In the genomic region with DNA sequence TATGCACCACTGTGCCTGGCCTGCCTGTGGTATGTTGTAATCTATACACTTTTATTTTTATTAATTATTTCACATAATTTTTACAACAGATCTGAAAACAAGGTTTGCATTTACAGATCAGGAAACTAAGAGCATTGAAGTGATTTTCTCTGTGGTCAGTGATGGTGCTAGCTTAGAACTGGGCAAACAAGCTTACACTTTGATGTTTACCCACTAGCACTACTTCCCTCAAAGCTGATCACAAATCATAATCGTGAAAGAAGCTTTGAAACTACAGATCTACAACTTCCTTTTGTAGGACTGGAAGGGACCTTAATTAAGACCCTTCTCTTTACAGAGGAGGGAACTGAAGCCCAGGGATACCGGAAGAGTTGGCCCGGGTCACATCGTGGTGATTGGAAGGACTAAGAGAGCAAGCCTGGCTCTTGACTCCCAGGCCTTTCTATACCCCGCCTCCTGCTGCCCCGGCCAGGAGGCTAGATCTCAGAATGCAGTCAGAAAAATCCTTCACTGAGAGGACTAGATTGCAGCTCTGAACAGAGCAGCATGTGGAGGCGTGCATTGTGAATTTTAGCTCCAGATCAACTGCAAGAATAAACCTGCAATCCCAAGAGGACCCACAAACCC, we compare ENCODE assay signal across 16 cellular contexts.
A peak's percentile ranks its signal among the peaks of the same experiment; 100 is the strongest.
DNase-seq lines count a peak whose midpoint lies in the region; ATAC-seq lines count a peak whose summit lies in the region.
"Had no signal": no experiment of that assay in that cellular context is flagged by ENCODE, and none has a peak within 500 bp of the region (broad histone marks: within the 10 kb centered on the region; RNA-seq: fewer than 3 reads in every experiment).

No MANE protein-coding gene starts in this region.

- H3K27ac Mint-ChIP-seq in stimulated activated memory B cell treated with anti-CD40 and anti-IgM and Interleukin-4, amounts not matched to agents 10 μg/mL and 1 μg/mL and 100 μg/mL, for 72 hours = peak overlapping the region; percentile 59
- H3K27ac Mint-ChIP-seq in activated T-cell treated with anti-CD3 and anti-CD28 coated beads, Interleukin-2, amount 50 U/mL, for 72 hours = no peak overlapping the region
- H3K27ac Mint-ChIP-seq: activated naive CD8-positive, alpha-beta T cell; CD4-positive, alpha-beta memory T cell had no signal

- DNase-seq in activated T-cell treated with anti-CD3 and anti-CD28 coated beads, Interleukin-2, amount 50 U/mL, for 72 hours = no peak
- no peak for DNase-seq in glomerular visceral epithelial cell (ENCODE audit: extremely low spot score)
- DNase-seq: activated CD4-positive, CD25-positive, alpha-beta regulatory T cell; activated CD8-positive, alpha-beta memory T cell treated with anti-CD3 and anti-CD28 coated beads, Interleukin-2, amount 50 U/mL, for 4 hours; CD4-positive, alpha-beta memory T cell; heart left ventricle; MG63; substantia nigra had no signal

- peaks cover 37% of the 10 kb centered on the region for H3K4me1 Mint-ChIP-seq in stimulated activated memory B cell treated with anti-CD40 and anti-IgM and Interleukin-4, amounts not matched to agents 10 μg/mL and 1 μg/mL and 100 μg/mL, for 72 hours
- H3K4me1 Mint-ChIP-seq in activated T-cell treated with anti-CD3 and anti-CD28 coated beads, Interleukin-2, amount 50 U/mL, for 72 hours (ENCODE audit: low read depth) = peaks cover 13% of the 10 kb centered on the region

- H3K27me3 Mint-ChIP-seq in stimulated activated memory B cell treated with anti-CD40 and anti-IgM and Interleukin-4, amounts not matched to agents 10 μg/mL and 1 μg/mL and 100 μg/mL, for 72 hours = no peaks in the 10 kb centered on the region
- H3K27me3 Mint-ChIP-seq in activated T-cell treated with anti-CD3 and anti-CD28 coated beads, Interleukin-2, amount 50 U/mL, for 72 hours (ENCODE audit: low read depth) = peaks cover 19% of the 10 kb centered on the region

- peaks cover 5% of the 10 kb centered on the region for H3K9me3 Mint-ChIP-seq in stimulated activated memory B cell treated with anti-CD40 and anti-IgM and Interleukin-4, amounts not matched to agents 10 μg/mL and 1 μg/mL and 100 μg/mL, for 72 hours
- no peaks in the 10 kb centered on the region for H3K9me3 Mint-ChIP-seq in activated T-cell treated with anti-CD3 and anti-CD28 coated beads, Interleukin-2, amount 50 U/mL, for 72 hours

- H3K4me3 Mint-ChIP-seq in stimulated activated memory B cell treated with anti-CD40 and anti-IgM and Interleukin-4, amounts not matched to agents 10 μg/mL and 1 μg/mL and 100 μg/mL, for 72 hours = no peak overlapping the region
- H3K4me3 Mint-ChIP-seq in activated T-cell treated with anti-CD3 and anti-CD28 coated beads, Interleukin-2, amount 50 U/mL, for 72 hours = no peak overlapping the region
- H3K4me3 Mint-ChIP-seq: activated naive CD8-positive, alpha-beta T cell; CD4-positive, alpha-beta memory T cell; central memory CD8-positive, alpha-beta T cell had no signal

- peak; percentile 26 for ATAC-seq in GM18861 (IDR thresholded peaks at IDR 0.05; ENCODE audit: unreplicated experiment)
- ATAC-seq in HG02798 (IDR thresholded peaks at IDR 0.05; ENCODE audit: poor library complexity, unreplicated experiment) = peak; percentile 34
- ATAC-seq in esophagus mucosa = peak; percentile 39
- ATAC-seq in stimulated activated memory B cell treated with anti-CD40 and anti-IgM and Interleukin-4, amounts not matched to agents 10 μg/mL and 1 μg/mL and 100 μg/mL, for 72 hours = no peak
- ATAC-seq in activated CD4-positive, CD25-positive, alpha-beta regulatory T cell treated with anti-CD3 and anti-CD28 coated beads, Interleukin-2, amount 50 U/mL, for 24 hours = no peak
- no peak for ATAC-seq in activated T-cell treated with anti-CD3 and anti-CD28 coated beads, Interleukin-2, amount 50 U/mL, for 72 hours (replicated peaks in 1 of 2)
- ATAC-seq: HCT116, heart left ventricle had no signal

- no peaks in the 10 kb centered on the region for H3K36me3 Mint-ChIP-seq in stimulated activated memory B cell treated with anti-CD40 and anti-IgM and Interleukin-4, amounts not matched to agents 10 μg/mL and 1 μg/mL and 100 μg/mL, for 72 hours
- no peaks in the 10 kb centered on the region for H3K36me3 Mint-ChIP-seq in activated T-cell treated with anti-CD3 and anti-CD28 coated beads, Interleukin-2, amount 50 U/mL, for 72 hours (ENCODE audit: insufficient read depth in 2 of 2)
- H3K36me3 Mint-ChIP-seq: activated naive CD8-positive, alpha-beta T cell; CD4-positive, alpha-beta memory T cell had no signal

Comparison
In these comparisons a context has a peak if more than half of its experiments do, and no peak if none do; other contexts are left out.
1. ATAC-seq: peak in GM18861 (single experiment), HG02798 (single experiment) and esophagus mucosa (single experiment); none in stimulated activated memory B cell treated with anti-CD40 and anti-IgM and Interleukin-4, amounts not matched to agents 10 μg/mL and 1 μg/mL and 100 μg/mL, for 72 hours (single experiment), activated CD4-positive, CD25-positive, alpha-beta regulatory T cell treated with anti-CD3 and anti-CD28 coated beads, Interleukin-2, amount 50 U/mL, for 24 hours (0 of 2) and activated T-cell treated with anti-CD3 and anti-CD28 coated beads, Interleukin-2, amount 50 U/mL, for 72 hours (0 of 2).